In the genomic region with DNA sequence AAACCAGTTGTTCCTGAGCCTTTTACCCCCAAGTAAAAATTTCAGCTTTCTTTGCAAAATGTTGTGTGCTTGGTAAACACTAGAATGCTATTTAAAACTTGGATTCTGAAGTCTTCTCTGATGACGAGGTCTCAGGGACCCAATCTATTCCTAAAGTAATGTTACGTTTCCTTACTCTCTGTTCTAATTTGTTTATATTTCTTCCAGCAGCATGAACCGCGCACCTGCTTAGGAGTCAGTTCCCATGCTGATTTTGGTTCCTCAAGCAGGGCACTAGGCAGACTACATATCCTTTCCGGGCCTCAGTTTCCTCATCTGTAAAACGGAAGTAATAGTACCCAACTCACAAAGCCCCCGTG, we compare ENCODE assay signal across 9 cellular contexts. TPM values are rescaled to one million over a fixed set of nuclear protein-coding genes. Genes with fewer than 3 reads are reported as not detected.
DNase-seq lines count a peak whose midpoint lies in the region; ATAC-seq and TF ChIP-seq lines count a peak whose summit lies in the region.
"Had no signal": no experiment of that assay in that cellular context is flagged by ENCODE, and none has a peak within 500 bp of the region (broad histone marks: within the 10 kb centered on the region; RNA-seq: fewer than 3 reads in every experiment).

No MANE protein-coding gene starts in this region.

- no peak for TF ChIP-seq EP300 in neural cell (conservative IDR thresholded peaks at IDR 0.05; ENCODE audit: poor library complexity, severe bottlenecking)

- H3K4me3 ChIP-seq in MG63 = peak overlapping the region; percentile 56
- H3K4me3 ChIP-seq in effector memory CD4-positive, alpha-beta T cell (ENCODE audit: insufficient read depth, low read depth, low read length, poor library complexity, severe bottlenecking) = peak overlapping the region; percentile 66
- H3K4me3 ChIP-seq in neural cell (ENCODE audit: low read length) = peak overlapping the region; percentile 86

- no peaks in the 10 kb centered on the region for H4K20me1 ChIP-seq in neural cell (ENCODE audit: insufficient read depth)

- no peak for TF ChIP-seq CTCF in C4-2B (conservative IDR thresholded peaks at IDR 0.05)
- no peak for TF ChIP-seq CTCF in neural cell (IDR thresholded peaks at IDR 0.05; ENCODE audit: poor library complexity, severe bottlenecking)
- no peak for TF ChIP-seq CTCF in GM13977 (IDR thresholded peaks at IDR 0.05; ENCODE audit: extremely low read depth, insufficient read depth, missing control alignments)

- H3K27me3 ChIP-seq in MG63 (no peaks in the 10 kb centered on the region), neural cell (ENCODE audit: insufficient read depth, low read depth, low read length) (no peaks in the 10 kb centered on the region)
- H3K27me3 ChIP-seq in effector memory CD4-positive, alpha-beta T cell (replicated peaks; ENCODE audit: control insufficient read depth, insufficient read depth, low read length, poor library complexity, severe bottlenecking) = no peaks in the 10 kb centered on the region

- in situ Hi-C loops in GM13977 (cut with MboI; ENCODE audit: low pct_unique_long_range_greater_than_20kb, low sequenced_read_pairs, unreplicated experiment) = loop anchor here (10.0 kb wide), 1 partner anchor 202 kb away; no protein-coding TSS in a partner anchor

- H3K79me2 ChIP-seq in neural cell (replicated peaks; ENCODE audit: insufficient read depth, low read length) = no peaks in the 10 kb centered on the region

- H3K36me3 ChIP-seq in MG63 = no peaks in the 10 kb centered on the region
- H3K36me3 ChIP-seq in effector memory CD4-positive, alpha-beta T cell (ENCODE audit: control insufficient read depth, insufficient read depth, low read length) = peaks cover 20% of the 10 kb centered on the region
- no peaks in the 10 kb centered on the region for H3K36me3 ChIP-seq in neural cell (ENCODE audit: insufficient read depth, low read length)

- H3K9ac ChIP-seq in neural cell (ENCODE audit: low read length) = peak overlapping the region; percentile 74

- TF ChIP-seq RAD21 in neural cell (conservative IDR thresholded peaks at IDR 0.05) = no peak

- H3K9me3 ChIP-seq in MG63 (no peaks in the 10 kb centered on the region), neural cell (ENCODE audit: low read length) (no peaks in the 10 kb centered on the region)
- H3K9me3 ChIP-seq in effector memory CD4-positive, alpha-beta T cell (ENCODE audit: control insufficient read depth, low read length) = no peaks in the 10 kb centered on the region

- peak overlapping the region; percentile 82 for H3K27ac ChIP-seq in C4-2B
- H3K27ac ChIP-seq in effector memory CD4-positive, alpha-beta T cell (ENCODE audit: insufficient read depth, low read length, poor library complexity, severe bottlenecking) = peak overlapping the region; percentile 70
- H3K27ac ChIP-seq in neural cell (ENCODE audit: low read length) = no peak overlapping the region

- DNase-seq in MG63 = no peak
- DNase-seq in effector memory CD4-positive, alpha-beta T cell = no peak
- no peak for DNase-seq in GM13977 (ENCODE audit: low spot score)
- no peak for DNase-seq in NCI-H1417 (lab: John Stamatoyannopoulos, UW)
- no peak for DNase-seq in cerebellar cortex (ENCODE audit: low spot score)

- no peaks in the 10 kb centered on the region for H3K9me2 ChIP-seq in neural cell (ENCODE audit: insufficient read depth, low read length)

- ATAC-seq in GM21367 (IDR thresholded peaks at IDR 0.05; ENCODE audit: unreplicated experiment) = no peak

- peak overlapping the region; percentile 77 for H3K4me2 ChIP-seq in neural cell (ENCODE audit: low read length)

- H3K4me1 ChIP-seq in effector memory CD4-positive, alpha-beta T cell (ENCODE audit: control insufficient read depth, insufficient read depth, low read length, poor library complexity, severe bottlenecking) = peaks cover 14% of the 10 kb centered on the region

- no peaks in the 10 kb centered on the region for H3F3A ChIP-seq in neural cell (ENCODE audit: insufficient read depth, low read length, poor library complexity, severe bottlenecking)

- H2AFZ ChIP-seq in neural cell (ENCODE audit: low read depth, low read length) = no peak overlapping the region

TF ChIP-seq in neural cell, 6 proteins besides CTCF, POLR2A, EP300 and RAD21:
- TF ChIP-seq MXI1 (conservative IDR thresholded peaks at IDR 0.05; ENCODE audit: poor library complexity, severe bottlenecking) (no peak), TAF1 (IDR thresholded peaks at IDR 0.05; ENCODE audit: low read depth) (no peak), SMC3 (conservative IDR thresholded peaks at IDR 0.05; ENCODE audit: poor library complexity) (no peak), POLR2AphosphoS5 (IDR thresholded peaks at IDR 0.05) (no peak), EZH2 (IDR thresholded peaks at IDR 0.05; ENCODE audit: borderline replicate concordance, insufficient read depth, low read length, poor library complexity, severe bottlenecking) (no peak), REST (IDR thresholded peaks at IDR 0.05; ENCODE audit: borderline replicate concordance) (no peak)

RNA-seq across cellular contexts. Expression of gene ALDH4A1, which starts 0.9 kb away (rescaled TPM):
- total RNA-seq in MG63 (2014; rRNA removed; shearing (Covaris generic); ENCODE audit: low replicate concordance) = 5.3 and 23.6 TPM in 2 replicates
- 8.1 and 11.0 TPM in 2 replicates for polyA plus RNA-seq in neural cell
- polyA minus RNA-seq in neural cell = 9.0 and 12.9 TPM in 2 replicates

RNA-seq across cellular contexts. Expression of gene TAS1R2, which starts 43.8 kb away (rescaled TPM):
- not detected in 2 replicates for total RNA-seq in MG63 (2014; rRNA removed; shearing (Covaris generic); ENCODE audit: low replicate concordance)
- polyA plus RNA-seq in neural cell = not detected in 2 replicates
- polyA minus RNA-seq in neural cell = not detected in 2 replicates
- total RNA-seq: lung microvascular endothelial cell had no signal

RNA-seq across cellular contexts. Expression of gene IFFO2, which starts 53.2 kb away (rescaled TPM):
- 3.9 and 4.3 TPM in 2 replicates for total RNA-seq in MG63 (2014; rRNA removed; shearing (Covaris generic); ENCODE audit: low replicate concordance)
- polyA plus RNA-seq in neural cell = 2.6 and 4.6 TPM in 2 replicates
- polyA minus RNA-seq in neural cell = 8.9 and 10.2 TPM in 2 replicates
